In the genomic region with DNA sequence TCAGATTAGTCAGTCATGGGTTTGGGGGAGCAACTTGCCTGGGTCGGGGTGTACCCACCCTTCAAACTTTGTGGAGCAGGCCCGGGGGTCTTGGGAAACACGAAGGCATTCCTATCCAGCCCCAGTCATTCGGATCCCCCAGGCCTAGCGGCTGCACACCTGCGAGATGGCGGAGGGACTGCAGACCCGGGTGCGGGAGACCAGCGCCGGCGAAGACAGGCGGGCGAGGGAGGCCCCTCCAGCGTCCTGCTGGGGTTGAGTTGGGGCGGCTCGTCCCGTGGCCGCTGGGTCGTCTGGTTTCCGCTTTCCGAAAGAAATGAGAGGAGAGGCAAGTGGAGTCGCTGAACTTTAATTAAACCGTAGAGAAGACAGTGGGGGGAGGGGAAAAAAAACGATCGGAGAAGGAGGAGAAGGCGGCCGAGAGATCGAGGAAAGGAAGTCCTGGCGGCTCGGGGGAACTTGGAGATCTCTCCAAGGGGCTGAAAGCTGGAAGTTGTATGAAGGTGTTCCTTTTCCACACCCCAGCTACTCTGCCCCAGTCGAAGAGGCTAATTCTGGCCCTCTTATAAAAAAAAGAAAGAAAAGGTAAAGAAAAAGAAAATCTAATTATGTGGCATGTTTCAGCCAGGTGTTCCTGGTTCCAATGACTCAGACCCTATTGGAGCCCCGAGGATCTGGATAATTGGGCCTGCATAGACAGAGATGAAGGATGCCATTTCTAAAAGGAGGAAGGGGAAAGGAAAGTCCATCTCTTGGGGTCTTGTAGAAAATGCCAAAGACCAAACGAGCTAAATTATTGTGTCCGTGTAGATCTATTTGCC, we compare ENCODE assay signal across 10 cellular contexts. TPM values are rescaled to one million over a fixed set of nuclear protein-coding genes. Genes with fewer than 3 reads are reported as not detected.
DNase-seq lines count a peak whose midpoint lies in the region; ATAC-seq, FAIRE-seq and TF ChIP-seq lines count a peak whose summit lies in the region.
"Not testable (repeated sequence)": the region's sequence is repeated elsewhere in the genome, so short reads cannot be mapped to it uniquely, and the experiment has no call there.
"Had no signal": no experiment of that assay in that cellular context is flagged by ENCODE, and none has a peak within 500 bp of the region (broad histone marks: within the 10 kb centered on the region; RNA-seq: fewer than 3 reads in every experiment).

No MANE protein-coding gene starts in this region.

- not testable (repeated sequence) for H4K20me1 ChIP-seq in astrocyte (ENCODE audit: insufficient read depth, low read length)

- H3K4me3 Mint-ChIP-seq in T-helper 17 cell = peak overlapping the region; percentile 89
- H3K4me3 Mint-ChIP-seq in activated T-cell treated with anti-CD3 and anti-CD28 coated beads, Interleukin-2, amount 50 U/mL, for 24 hours = peak overlapping the region; percentile 76
- H3K4me3 Mint-ChIP-seq in astrocyte (ENCODE audit: unreplicated experiment) = peak overlapping the region; percentile 50
- peak overlapping the region; percentile 93 for H3K4me3 Mint-ChIP-seq in type B pancreatic cell

- H3K27me3 ChIP-seq in astrocyte (ENCODE audit: insufficient read depth, low read length) = peaks cover 28% of the 10 kb centered on the region
- not testable (repeated sequence) for H3K27me3 ChIP-seq in muscle layer of colon (ENCODE audit: control insufficient read depth in 1 of 2, insufficient read depth in 2 of 2, low read length in 2 of 2)

- H3K9me3 ChIP-seq in T-helper 17 cell (ENCODE audit: control insufficient read depth, low read length, poor library complexity, severe bottlenecking); astrocyte (ENCODE audit: insufficient read depth, low read depth, low read length); muscle layer of colon (ENCODE audit: low read length): not testable (repeated sequence)

- H3K9ac ChIP-seq in astrocyte (ENCODE audit: low read length); muscle layer of colon (ENCODE audit: low read length): not testable (repeated sequence)

- H3K4me2 ChIP-seq in astrocyte (ENCODE audit: low read length) = not testable (repeated sequence)

- H2AFZ ChIP-seq in astrocyte (ENCODE audit: low read depth, low read length) = not testable (repeated sequence)

- H3K27ac ChIP-seq in astrocyte (ENCODE audit: low read depth, low read length) = not testable (repeated sequence)
- peak overlapping the region; percentile 44 for H3K27ac ChIP-seq in muscle layer of colon (ENCODE audit: low read depth, low read length)

- ATAC-seq in T-helper 17 cell = not testable (repeated sequence)

- H3K4me1 Mint-ChIP-seq in T-helper 17 cell (peaks cover 20% of the 10 kb centered on the region), type B pancreatic cell (ENCODE audit: unreplicated experiment) (peaks cover 66% of the 10 kb centered on the region)
- H3K4me1 Mint-ChIP-seq in activated T-cell treated with anti-CD3 and anti-CD28 coated beads, Interleukin-2, amount 50 U/mL, for 24 hours (ENCODE audit: low read depth) = peaks cover 24% of the 10 kb centered on the region
- not testable (repeated sequence) for H3K4me1 Mint-ChIP-seq in astrocyte (ENCODE audit: low read depth, unreplicated experiment)

- not testable (repeated sequence) for FAIRE-seq in astrocyte (lab: Jason Lieb, UNC)

- H3K9me3 Mint-ChIP-seq in activated T-cell treated with anti-CD3 and anti-CD28 coated beads, Interleukin-2, amount 50 U/mL, for 24 hours; astrocyte (ENCODE audit: unreplicated experiment); type B pancreatic cell: not testable (repeated sequence)

- not testable (repeated sequence) for H3K36me3 Mint-ChIP-seq in T-helper 17 cell (ENCODE audit: low read depth); activated T-cell treated with anti-CD3 and anti-CD28 coated beads, Interleukin-2, amount 50 U/mL, for 24 hours (ENCODE audit: low read depth); astrocyte (ENCODE audit: low read depth, unreplicated experiment)
- peaks cover 17% of the 10 kb centered on the region for H3K36me3 Mint-ChIP-seq in type B pancreatic cell

- H3K4me1 ChIP-seq in astrocyte (ENCODE audit: insufficient read depth, low read length); muscle layer of colon (ENCODE audit: insufficient read depth, low read length): not testable (repeated sequence)

- not testable (repeated sequence) for H3K36me3 ChIP-seq in astrocyte (ENCODE audit: insufficient read depth, low read length); muscle layer of colon (ENCODE audit: insufficient read depth, low read length)

- H3K79me2 ChIP-seq in astrocyte (ENCODE audit: insufficient read depth, low read length) = not testable (repeated sequence)

- DNase-seq in GM12864 (ENCODE audit: low read depth); T-helper 17 cell; astrocyte (ENCODE audit: low read depth); type B pancreatic cell (ENCODE audit: extremely low spot score, unreplicated experiment): not testable (repeated sequence)
- peak; percentile 67 for DNase-seq in activated T-cell treated with anti-CD3 and anti-CD28 coated beads, Interleukin-2, amount 50 U/mL, for 24 hours
- peak; percentile 16 for DNase-seq in fibroblast of villous mesenchyme (ENCODE audit: low read depth)
- peak; percentile 32 for DNase-seq in stimulated activated CD4-positive, alpha-beta T cell treated with anti-CD3 and anti-CD28 coated beads, Interleukin-15, amount 100 ng/mL, for 24 hours

- H3K4me3 ChIP-seq in GM12864 (ENCODE audit: low read depth, low read length) (peak overlapping the region; percentile 10), fibroblast of villous mesenchyme (ENCODE audit: low read depth, low read length) (peak overlapping the region; percentile 3)
- not testable (repeated sequence) for H3K4me3 ChIP-seq in astrocyte (ENCODE audit: insufficient read depth, low read depth, low read length); muscle layer of colon (ENCODE audit: low read depth in 1 of 2, low read length in 2 of 2)

- H3K27me3 Mint-ChIP-seq in T-helper 17 cell (peaks cover 44% of the 10 kb centered on the region), astrocyte (ENCODE audit: low read depth, unreplicated experiment) (peaks cover 88% of the 10 kb centered on the region), type B pancreatic cell (peaks cover 15% of the 10 kb centered on the region)
- H3K27me3 Mint-ChIP-seq in activated T-cell treated with anti-CD3 and anti-CD28 coated beads, Interleukin-2, amount 50 U/mL, for 24 hours = not testable (repeated sequence)

- H3K27ac Mint-ChIP-seq in T-helper 17 cell (peak overlapping the region; percentile 83), type B pancreatic cell (peak overlapping the region; percentile 95)
- peak overlapping the region; percentile 53 for H3K27ac Mint-ChIP-seq in activated T-cell treated with anti-CD3 and anti-CD28 coated beads, Interleukin-2, amount 50 U/mL, for 24 hours
- H3K27ac Mint-ChIP-seq in astrocyte (ENCODE audit: unreplicated experiment) = not testable (repeated sequence)

- not testable (repeated sequence) for TF ChIP-seq CTCF in GM12864 (IDR thresholded peaks at IDR 0.05; ENCODE audit: low read depth, low read length, missing control alignments); astrocyte (IDR thresholded peaks at IDR 0.05; ENCODE audit: insufficient read depth, low read depth, low read length); fibroblast of villous mesenchyme (IDR thresholded peaks at IDR 0.05; ENCODE audit: insufficient read depth, low read depth, low read length); type B pancreatic cell (conservative IDR thresholded peaks at IDR 0.05)

RNA-seq across cellular contexts. Expression of a gene that starts 28.2 kb away (rescaled TPM):
- total RNA-seq in T-helper 17 cell = not detected
- total RNA-seq in astrocyte = not detected in 2 replicates
- under 0.01 and 1.6 TPM in 2 replicates for total RNA-seq in fibroblast of villous mesenchyme
- total RNA-seq in type B pancreatic cell (ENCODE audit: low replicate concordance) = 6.7 and 47.9 TPM in 2 replicates
- total RNA-seq: occipital lobe had no signal

RNA-seq across cellular contexts. Expression of a gene that starts 48.9 kb away (rescaled TPM):
- total RNA-seq in T-helper 17 cell = not detected
- not detected in 2 replicates for total RNA-seq in astrocyte
- total RNA-seq in fibroblast of villous mesenchyme = 0.43 and 1.3 TPM in 2 replicates
- 1.9 and 56.9 TPM in 2 replicates for total RNA-seq in type B pancreatic cell (ENCODE audit: low replicate concordance)
- total RNA-seq: left cardiac atrium, occipital lobe had no signal

RNA-seq across cellular contexts. Expression of a gene that starts 53.6 kb away (rescaled TPM):
- total RNA-seq in T-helper 17 cell (not detected), astrocyte (not detected in 2 replicates), fibroblast of villous mesenchyme (1.6 and 1.7 TPM in 2 replicates), type B pancreatic cell (ENCODE audit: low replicate concordance) (4.8 and 23.0 TPM in 2 replicates)
- total RNA-seq: occipital lobe had no signal
